9 cellular contexts compared by ENCODE assay signal in the genomic region with DNA sequence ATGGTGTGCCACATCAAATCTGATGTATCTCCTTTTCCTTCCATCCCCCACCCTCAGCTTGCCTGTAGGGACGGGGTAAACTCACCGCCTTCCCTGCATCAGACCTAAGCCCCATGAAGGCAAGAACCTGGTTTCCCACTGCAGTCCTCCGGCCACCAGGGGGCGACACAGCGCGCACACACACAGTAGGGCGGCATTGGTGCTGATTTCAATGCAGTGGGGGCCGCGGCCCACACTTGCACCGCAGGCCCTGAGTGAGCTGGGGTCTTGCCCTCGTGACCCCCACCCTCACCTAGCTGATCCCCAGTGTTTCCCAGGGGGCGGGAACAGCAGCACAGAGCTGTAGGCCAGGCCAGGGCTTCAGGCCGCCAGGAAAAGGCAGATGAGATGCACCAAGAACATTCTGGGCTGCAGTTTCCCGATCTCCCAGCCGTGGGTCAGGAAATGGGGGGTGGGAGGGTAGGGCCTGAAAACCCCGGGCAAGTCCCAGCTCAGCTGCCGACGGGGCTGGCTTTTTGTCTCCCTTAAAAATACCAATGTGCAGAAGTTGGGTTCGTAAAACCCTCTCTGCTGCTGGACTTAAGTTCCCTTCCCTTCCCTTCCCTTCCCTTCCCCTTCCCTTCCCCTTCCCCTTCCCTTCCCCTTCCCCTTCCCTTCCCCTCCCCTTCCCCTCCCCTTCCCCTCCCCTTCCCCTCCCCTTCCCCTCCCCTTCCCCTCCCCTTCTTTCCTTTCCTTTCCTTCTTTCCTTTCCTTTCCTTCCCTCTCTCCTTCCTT. TPM values are rescaled to one million over a fixed set of nuclear protein-coding genes. Genes with fewer than 3 reads are reported as not detected.
DNase-seq lines count a peak whose midpoint lies in the region; ATAC-seq and TF ChIP-seq lines count a peak whose summit lies in the region.
"Had no signal": no experiment of that assay in that cellular context is flagged by ENCODE, and none has a peak within 500 bp of the region (broad histone marks: within the 10 kb centered on the region; RNA-seq: fewer than 3 reads in every experiment).

No MANE protein-coding gene starts in this region.

- intact Hi-C loops in heart left ventricle (cut with DNase I) (loop anchor here in 2 of 10 donors (5.0 to 10.0 kb wide), 2 partner anchors 65 to 138 kb away; no protein-coding TSS in a partner anchor), Right ventricle myocardium superior (cut with DNase I) (no loop called here)

- no peak overlapping the region for H3K4me3 ChIP-seq in heart left ventricle
- H3K4me3 ChIP-seq in upper lobe of left lung = no peak overlapping the region

- peak in 11 of 12 donors; percentile 18 to 54 (median 43) for TF ChIP-seq CTCF in heart left ventricle (IDR thresholded peaks at IDR 0.05)
- peak; percentile 16 to 64 (median 44) for TF ChIP-seq CTCF in upper lobe of left lung (IDR thresholded peaks at IDR 0.05)

- TF ChIP-seq EP300 in upper lobe of left lung (IDR thresholded peaks at IDR 0.05) = no peak

- DNase-seq in heart left ventricle (peak in 2 of 5 donors; percentile 19 to 57), Right ventricle myocardium superior (no peak), activated T-cell treated with anti-CD3 and anti-CD28 coated beads for 1 hour (ENCODE audit: low read depth) (peak; percentile 42), iPS-NIHi11 (ENCODE audit: low spot score) (peak; percentile 78), upper lobe of left lung (peak in 1 of 2 donors; percentile 44), NCI-H2227 treated with DMSO at 0.1 percent for 48 hours (lab: John Stamatoyannopoulos, UW) (no peak)

- no peak for ATAC-seq in heart left ventricle
- ATAC-seq in Right ventricle myocardium superior (ENCODE audit: poor library complexity) = no peak
- no peak for ATAC-seq in upper lobe of left lung (ENCODE audit: low FRiP score in 2 of 2)
- ATAC-seq in GM18511 (IDR thresholded peaks at IDR 0.05; ENCODE audit: unreplicated experiment) = no peak
- no peak for ATAC-seq in HG02852 (IDR thresholded peaks at IDR 0.05; ENCODE audit: unreplicated experiment)

- TF ChIP-seq POLR2A in heart left ventricle (IDR thresholded peaks at IDR 0.05) (no peak), upper lobe of left lung (IDR thresholded peaks at IDR 0.05) (no peak)

- H3K27me3 ChIP-seq in heart left ventricle (peaks cover 9 to 34% (median 20%) of the 10 kb centered on the region in 9 donors), upper lobe of left lung (peaks cover 0 to 12% (median 6%) of the 10 kb centered on the region in 4 donors)

- H3K4me1 ChIP-seq in heart left ventricle (peaks cover 0 to 16% (median 8%) of the 10 kb centered on the region in 12 donors), upper lobe of left lung (peaks cover 5 to 13% (median 6%) of the 10 kb centered on the region in 4 donors)

- H3K27ac ChIP-seq in heart left ventricle = no peak overlapping the region
- no peak overlapping the region for H3K27ac ChIP-seq in upper lobe of left lung
- H3K27ac ChIP-seq: epithelial cell of prostate had no signal

- WGBS in heart left ventricle, 4 donors = 33 to 47% (median 41%) methylated on average over 12 to 19 of the region's 19 CpGs
- 51 to 60% methylated on average over 10 to 19 of the region's 19 CpGs for WGBS in upper lobe of left lung, 2 donors

- H3K9me3 ChIP-seq in heart left ventricle = no peaks in the 10 kb centered on the region
- H3K9me3 ChIP-seq in upper lobe of left lung = no peaks in the 10 kb centered on the region

- H3K36me3 ChIP-seq in heart left ventricle (no peaks in the 10 kb centered on the region), upper lobe of left lung (no peaks in the 10 kb centered on the region)

RNA-seq across cellular contexts. Expression of gene FAM163B, which starts 19.5 kb away (rescaled TPM):
- total RNA-seq in heart left ventricle (not detected), Right ventricle myocardium superior (not detected), upper lobe of left lung (not detected)
- polyA plus RNA-seq in heart left ventricle = under 1 TPM in 1 of 2 donors, not detected in 1; 0.08 TPM

RNA-seq across cellular contexts. Expression of gene DBH, which starts 46.5 kb away (rescaled TPM):
- total RNA-seq in heart left ventricle (under 1 TPM in 2 of 9 donors, not detected in 7; 0.06 to 0.08 TPM), Right ventricle myocardium superior (not detected), upper lobe of left lung (under 1 TPM in 1 of 6 donors, not detected in 5; 0.27 TPM)
- polyA plus RNA-seq in heart left ventricle = not detected

RNA-seq across cellular contexts. Expression of gene ADAMTSL2, which starts 55.1 kb away (rescaled TPM):
- 1 to 10 TPM; 2.3 to 5.1 (median 4.2) TPM for total RNA-seq in heart left ventricle
- 1 to 10 TPM; 2.3 to 3.5 TPM for polyA plus RNA-seq in heart left ventricle
- total RNA-seq in Right ventricle myocardium superior = 8.1 TPM
- total RNA-seq in upper lobe of left lung = 10 to 100 TPM in 4 of 6 donors, 1 to 10 TPM in 2; 1.4 to 34.8 (median 19.2) TPM

Comparison
In these comparisons a context has a peak if more than half of its experiments do, and no peak if none do; other contexts are left out.
1. DNase-seq: peak in activated T-cell treated with anti-CD3 and anti-CD28 coated beads for 1 hour (single experiment) and iPS-NIHi11 (single experiment); none in Right ventricle myocardium superior (single experiment) and NCI-H2227 treated with DMSO at 0.1 percent for 48 hours (single experiment).